Comparison of ENCODE assay signal across 8 cellular contexts in the genomic region with DNA sequence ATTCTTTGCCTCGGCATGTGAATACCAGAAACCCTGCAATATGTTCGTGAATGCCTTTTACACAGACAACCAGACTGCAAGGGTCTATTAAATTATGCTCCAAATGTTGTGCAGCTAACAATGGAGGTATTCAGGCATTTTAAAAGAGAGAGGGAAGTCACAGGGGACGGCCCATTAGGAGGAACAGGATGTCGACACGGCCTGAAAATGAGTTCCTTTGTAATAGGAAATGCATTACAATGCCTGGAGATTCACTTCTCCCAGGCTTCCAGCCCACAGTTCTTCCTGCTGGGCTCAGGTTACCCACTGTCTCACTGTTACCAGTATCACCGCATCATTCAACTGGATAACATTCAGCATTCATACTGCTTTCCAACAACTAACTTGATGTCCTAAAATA. TPM values are rescaled to one million over a fixed set of nuclear protein-coding genes. Genes with fewer than 3 reads are reported as not detected.
DNase-seq lines count a peak whose midpoint lies in the region; ATAC-seq and TF ChIP-seq lines count a peak whose summit lies in the region.

No MANE protein-coding gene starts in this region.

- ATAC-seq in lower lobe of right lung: no peak
- ATAC-seq in upper lobe of right lung: no peak
- no peak for ATAC-seq in HG02938 (IDR thresholded peaks at IDR 0.05; ENCODE audit: unreplicated experiment)
- ATAC-seq in HG03175 (IDR thresholded peaks at IDR 0.05; ENCODE audit: unreplicated experiment): no peak

- peak; percentile 20 for DNase-seq in NCI-H2171 treated with DMSO at 0.1 percent for 48 hours (lab: John Stamatoyannopoulos, UW)
- DNase-seq in NCI-H2171 (lab: John Stamatoyannopoulos, UW): no peak
- peak; percentile 41 for DNase-seq in NCI-H2196 (lab: John Stamatoyannopoulos, UW; ENCODE audit: unreplicated experiment)
- DNase-seq in caudate nucleus (lab: John Stamatoyannopoulos, UW): peak in 13 of 61 donors; percentile 11 to 46 (median 22)
- no peak for DNase-seq in lower lobe of right lung
- no peak for DNase-seq in upper lobe of right lung

- H3K27ac ChIP-seq in caudate nucleus (ENCODE audit: low read depth, low read length) (peak overlapping the region; percentile 24), lower lobe of right lung (peak overlapping the region; percentile 99), upper lobe of right lung (peak overlapping the region; percentile 99)

- peaks cover 35% of the 10 kb centered on the region for H3K36me3 ChIP-seq in lower lobe of right lung
- peaks cover 33% of the 10 kb centered on the region for H3K36me3 ChIP-seq in upper lobe of right lung

- H3K27me3 ChIP-seq in lower lobe of right lung (ENCODE audit: low read depth) (no peaks in the 10 kb centered on the region), upper lobe of right lung (no peaks in the 10 kb centered on the region)

- H3K4me1 ChIP-seq in lower lobe of right lung (peaks cover 46% of the 10 kb centered on the region), upper lobe of right lung (peaks cover 44% of the 10 kb centered on the region)

- H3K9me3 ChIP-seq in lower lobe of right lung (no peaks in the 10 kb centered on the region), upper lobe of right lung (no peaks in the 10 kb centered on the region)

- H3K4me3 ChIP-seq in lower lobe of right lung (peak overlapping the region; percentile 89), upper lobe of right lung (peak overlapping the region; percentile 72)

- TF ChIP-seq CTCF in lower lobe of right lung (IDR thresholded peaks at IDR 0.05) (no peak), upper lobe of right lung (IDR thresholded peaks at IDR 0.05) (no peak)

- intact Hi-C loops in lower lobe of right lung (cut with DNase I): no loop called here
- intact Hi-C loops in upper lobe of right lung (cut with DNase I): loop anchor here (10.0 kb wide), 2 partner anchors 105 to 295 kb away; no protein-coding TSS in a partner anchor

RNA-seq across cellular contexts. Expression of a gene that starts 2.5 kb away (rescaled TPM):
- total RNA-seq in lower lobe of right lung (196 TPM), upper lobe of right lung (110 TPM)

Comparison
In these comparisons a context has a peak if more than half of its experiments do, and no peak if none do; other contexts are left out.
1. DNase-seq: peak in NCI-H2171 treated with DMSO at 0.1 percent for 48 hours (single experiment) and NCI-H2196 (single experiment); none in NCI-H2171 (single experiment), lower lobe of right lung (single experiment) and upper lobe of right lung (single experiment).
2. H3K27ac ChIP-seq: peak in every context shown above with its lines; median percentile 99 in lower lobe of right lung; 99 in upper lobe of right lung; 24 in caudate nucleus.